In the genomic region with DNA sequence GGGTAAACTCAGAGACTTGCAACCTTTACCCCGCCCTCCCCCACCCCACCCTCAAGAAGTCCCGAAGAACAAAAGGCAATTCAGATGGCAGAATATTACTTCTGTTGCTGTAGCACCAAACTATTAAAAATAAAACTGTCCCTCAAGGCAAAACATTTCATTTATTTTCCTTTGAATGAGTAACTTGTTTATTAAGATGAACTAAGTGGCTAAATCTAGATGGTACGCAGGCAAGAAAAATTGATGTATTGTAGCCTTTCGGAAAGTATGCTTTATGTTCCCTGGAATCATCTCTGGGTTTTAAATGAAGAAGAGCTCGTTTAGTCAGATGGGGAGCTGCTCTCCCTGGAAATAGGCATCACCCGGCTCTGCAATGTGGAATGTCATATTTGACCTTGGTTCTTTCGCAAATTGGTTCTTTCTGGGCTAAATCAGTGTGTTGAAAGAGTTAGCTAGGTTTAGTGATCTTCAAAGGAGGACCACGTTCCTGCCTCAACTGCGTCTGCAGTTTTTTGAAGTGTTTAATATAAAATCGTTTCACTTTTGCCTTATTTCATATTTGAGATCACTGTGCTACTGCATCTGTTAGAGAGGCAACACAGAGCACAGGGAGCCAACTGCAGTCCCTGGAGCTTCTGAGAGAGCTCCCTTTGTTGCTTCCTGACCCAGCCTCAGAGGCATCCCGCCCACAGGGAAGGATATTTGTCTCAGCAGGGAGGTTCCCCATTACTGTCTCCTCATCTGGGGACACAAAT, we compare ENCODE assay signal across 25 cellular contexts.
DNase-seq lines count a peak whose midpoint lies in the region; ATAC-seq, FAIRE-seq and TF ChIP-seq lines count a peak whose summit lies in the region.
"Had no signal": no experiment of that assay in that cellular context is flagged by ENCODE, and none has a peak within 500 bp of the region (broad histone marks: within the 10 kb centered on the region; RNA-seq: fewer than 3 reads in every experiment).

No MANE protein-coding gene starts in this region.

- H3K23me2 ChIP-seq in H1 (ENCODE audit: low read depth, low read length): no peaks in the 10 kb centered on the region

- no peak overlapping the region for H3K14ac ChIP-seq in H1 (ENCODE audit: insufficient read length)

- no peak overlapping the region for H3K27ac ChIP-seq in H1 (ENCODE audit: low read depth, low read length)
- H3K27ac ChIP-seq in OCI-LY7 (ENCODE audit: low read depth, low read length, poor library complexity, severe bottlenecking): no peak overlapping the region
- H3K27ac ChIP-seq: brain microvascular endothelial cell, esophagus muscularis mucosa, heart left ventricle, tibial nerve had no signal

- H3K27me3 Mint-ChIP-seq in mesothelial cell of epicardium (ENCODE audit: low read depth): no peaks in the 10 kb centered on the region
- H3K27me3 Mint-ChIP-seq: activated naive CD8-positive, alpha-beta T cell; CD4-positive, CD25-positive, alpha-beta regulatory T cell had no signal

- H3K4me2 ChIP-seq in H1 (ENCODE audit: insufficient read depth in 1 of 2, low read depth in 2 of 2, low read length in 2 of 2) (no peak overlapping the region), OCI-LY7 (ENCODE audit: low read length) (no peak overlapping the region)

- no peak overlapping the region for H3K4me3 ChIP-seq in H1 (ENCODE audit: extremely low read depth in 1 of 4, insufficient read depth in 2 of 4, low read depth in 3 of 4, low read length in 4 of 4)
- H3K4me3 ChIP-seq in OCI-LY7 (ENCODE audit: low read depth, low read length, poor library complexity, severe bottlenecking): no peak overlapping the region
- H3K4me3 ChIP-seq: esophagus muscularis mucosa, heart left ventricle, tibial nerve had no signal

- peaks cover 19% of the 10 kb centered on the region for H3K4me1 Mint-ChIP-seq in mesothelial cell of epicardium
- H3K4me1 Mint-ChIP-seq: CD4-positive, CD25-positive, alpha-beta regulatory T cell; IgD-negative memory B cell; natural killer cell; stimulated activated naive B cell treated with anti-CD40 and anti-IgM and Interleukin-4, amounts not matched to agents 10 μg/mL and 1 μg/mL and 100 μg/mL, for 72 hours had no signal

- 0 out of 2 replicates have a peak overlapping the region, but pooled peaks have one; percentile 70 for H2BK12ac ChIP-seq in H1 (ENCODE audit: low read depth, low read length)

- peak overlapping the region; percentile 51 for H3K27ac Mint-ChIP-seq in mesothelial cell of epicardium
- H3K27ac Mint-ChIP-seq: activated naive CD8-positive, alpha-beta T cell; activated T-helper 1 cell treated with anti-CD3 and anti-CD28 coated beads, Interleukin-12 subunit alpha, Interleukin-12 subunit beta, Interleukin-2, Interleukin-4 antibody, amounts not matched to agents 30 ng/mL and 10 ng/mL and 1 ng/mL, durations not matched to agents 14 hours and 24 hours and 36 hours; CD4-positive, CD25-positive, alpha-beta regulatory T cell; natural killer cell; stimulated activated naive B cell treated with anti-CD40 and anti-IgM and Interleukin-4, amounts not matched to agents 10 μg/mL and 1 μg/mL and 100 μg/mL, for 72 hours had no signal

- H3K18ac ChIP-seq in H1 (ENCODE audit: extremely low read depth, low read length): no peak overlapping the region

- no peak overlapping the region for H3K4me3 Mint-ChIP-seq in mesothelial cell of epicardium
- H3K4me3 Mint-ChIP-seq: activated naive CD8-positive, alpha-beta T cell; activated T-helper 1 cell treated with anti-CD3 and anti-CD28 coated beads, Interleukin-12 subunit alpha, Interleukin-12 subunit beta, Interleukin-2, Interleukin-4 antibody, amounts not matched to agents 30 ng/mL and 10 ng/mL and 1 ng/mL, durations not matched to agents 14 hours and 24 hours and 36 hours; CD4-positive, CD25-positive, alpha-beta regulatory T cell; IgD-negative memory B cell; natural killer cell; stimulated activated naive B cell treated with anti-CD40 and anti-IgM and Interleukin-4, amounts not matched to agents 10 μg/mL and 1 μg/mL and 100 μg/mL, for 72 hours had no signal

- DNase-seq in Ammon's horn (ENCODE audit: low spot score) (peak; percentile 10), NCI-H2227 treated with DMSO at 0.1 percent for 48 hours (lab: John Stamatoyannopoulos, UW) (peak; percentile 47), H1 (ENCODE audit: low read depth in 1 of 2, low spot score in 2 of 2) (no peak), mesothelial cell of epicardium (ENCODE audit: low spot score in 2 of 2, unreplicated experiment in 2 of 2) (no peak), MV-4-11 (lab: John Stamatoyannopoulos, UW) (no peak), OCI-LY7 (ENCODE audit: low spot score) (no peak)
- DNase-seq: ACHN; brain microvascular endothelial cell; CD4-positive, CD25-positive, alpha-beta regulatory T cell; DMS79 treated with DMSO at 0.1 percent for 48 hours; heart left ventricle; mammary epithelial cell; natural killer cell; NCI-H2029; NCI-H526 treated with DMSO at 0.1 percent for 48 hours; stimulated activated CD4-positive, alpha-beta T cell treated with anti-CD3 and anti-CD28 coated beads, Interleukin-15, amount 100 ng/mL, for 24 hours; stimulated activated naive B cell treated with anti-CD40 and anti-IgM and Interleukin-4, amounts not matched to agents 10 μg/mL and 1 μg/mL and 100 μg/mL, for 72 hours had no signal

- no peak overlapping the region for H4K91ac ChIP-seq in H1 (replicated peaks; ENCODE audit: insufficient read length, low read length)

- TF ChIP-seq CTCF in H1 (IDR thresholded peaks at IDR 0.05; ENCODE audit: control extremely low read depth in 1 of 3, insufficient read depth in 1 of 3, low read depth in 1 of 3, low read length in 3 of 3) (no peak), mesothelial cell of epicardium (IDR thresholded peaks at IDR 0.05; ENCODE audit: unreplicated experiment) (no peak), OCI-LY7 (conservative IDR thresholded peaks at IDR 0.05; ENCODE audit: low read length) (no peak)

- no peak overlapping the region for H2AK5ac ChIP-seq in H1 (ENCODE audit: low read depth, low read length)

- intact Hi-C loops in OCI-LY7 (cut with micrococcal nuclease; ENCODE audit: unreplicated experiment): no loop called here

- no peak for ATAC-seq in HG02840 (IDR thresholded peaks at IDR 0.05; ENCODE audit: low FRiP score, unreplicated experiment)
- no peak for ATAC-seq in HG02642 (IDR thresholded peaks at IDR 0.05; ENCODE audit: poor library complexity, unreplicated experiment)
- ATAC-seq: heart left ventricle; natural killer cell; stimulated activated naive B cell treated with anti-CD40 and anti-IgM and Interleukin-4, amounts not matched to agents 10 μg/mL and 1 μg/mL and 100 μg/mL, for 72 hours had no signal

- H3K23ac ChIP-seq in H1 (ENCODE audit: insufficient read length): no peak overlapping the region

- no peak overlapping the region for H2BK120ac ChIP-seq in H1 (replicated peaks; ENCODE audit: low read depth, low read length)

- H3K79me2 ChIP-seq in H1 (ENCODE audit: control insufficient read depth in 1 of 2, insufficient read depth in 2 of 2, low read length in 2 of 2): no peaks in the 10 kb centered on the region
- no peaks in the 10 kb centered on the region for H3K79me2 ChIP-seq in OCI-LY7 (ENCODE audit: insufficient read depth, low read depth, low read length)

- no TSS peak for BruUV-seq in OCI-LY7 (replicated peaks; lab: Mats Ljungman, UMichigan)

- H2AFZ ChIP-seq in H1 (ENCODE audit: low read length) (peak overlapping the region; percentile 20; the same call in 1 of the 2 replicates), OCI-LY7 (ENCODE audit: low read length) (no peak overlapping the region)

- H2BK20ac ChIP-seq in H1 (ENCODE audit: low read length): no peak overlapping the region

- H4K20me1 ChIP-seq in H1 (replicated peaks in 1 of 2; ENCODE audit: control insufficient read depth in 1 of 2, insufficient read depth in 2 of 2, low read length in 2 of 2) (no peaks in the 10 kb centered on the region), OCI-LY7 (ENCODE audit: insufficient read depth, low read length) (no peaks in the 10 kb centered on the region)

- H4K8ac ChIP-seq in H1 (ENCODE audit: extremely low read depth, insufficient read depth, low read length): no peak overlapping the region

- no peak for TF ChIP-seq EP300 in H1 (IDR thresholded peaks at IDR 0.05; ENCODE audit: borderline replicate concordance in 1 of 2, low read depth in 2 of 2, low read length in 2 of 2)

- POLR2A ChIA-PET in H1 (lab: Charles Lee; ENCODE audit: partially characterized antibody) (interaction anchor here (1.1 kb wide), 1 partner anchor 10 kb away, joined by 3 read pairs; no protein-coding TSS in a partner anchor), OCI-LY7 (lab: Charles Lee) (interaction anchor here (0.7 kb wide), 3 partner anchors 13 to 286 kb away, joined by 3 to 7 read pairs (median 3); no protein-coding TSS in a partner anchor)

- H4K5ac ChIP-seq in H1 (ENCODE audit: insufficient read length, low read depth, low read length): no peak overlapping the region

- FAIRE-seq in H1 (lab: Jason Lieb, UNC): peak; percentile 39
- FAIRE-seq: islet of Langerhans had no signal

- H3K9me2 ChIP-seq in OCI-LY7 (ENCODE audit: insufficient read depth, low read length): no peaks in the 10 kb centered on the region

- H3K4me1 ChIP-seq in H1 (replicated peaks in 1 of 4; ENCODE audit: control insufficient read depth in 3 of 4, insufficient read depth in 4 of 4, low read length in 3 of 4) (peaks cover 0 to 11% (median 6%) of the 10 kb centered on the region in 4 experiments; a peak in 5 of 7 replicates), OCI-LY7 (ENCODE audit: insufficient read depth, low read length, poor library complexity, severe bottlenecking) (no peaks in the 10 kb centered on the region)
- H3K4me1 ChIP-seq: esophagus muscularis mucosa, heart left ventricle, tibial nerve had no signal

- no peak for TF ChIP-seq POLR2A in H1 (IDR thresholded peaks at IDR 0.05; ENCODE audit: control extremely low read depth in 1 of 2, low read depth in 2 of 2, low read length in 2 of 2)

- H3K9ac ChIP-seq in H1 (replicated peaks in 1 of 4; ENCODE audit: extremely low read depth in 1 of 4, low read depth in 3 of 4, low read length in 3 of 4): no peak overlapping the region; a peak in 1 of 7 replicates

- H2BK15ac ChIP-seq in H1 (ENCODE audit: low read length): no peak overlapping the region

- H3K9me3 ChIP-seq in H1 (ENCODE audit: insufficient read depth in 2 of 2, low read depth in 1 of 2, low read length in 1 of 2) (no peaks in the 10 kb centered on the region), OCI-LY7 (ENCODE audit: low read length) (no peaks in the 10 kb centered on the region)
- H3K9me3 ChIP-seq: esophagus muscularis mucosa, heart left ventricle had no signal

- no peak overlapping the region for H2BK5ac ChIP-seq in H1 (ENCODE audit: low read depth, low read length)

- TF ChIP-seq RAD21 in H1 (IDR thresholded peaks at IDR 0.05 in 1 of 2, conservative IDR thresholded peaks at IDR 0.05 in 1 of 2; ENCODE audit: low read depth in 2 of 2, low read length in 2 of 2): no peak

- no peaks in the 10 kb centered on the region for H3K79me1 ChIP-seq in H1 (ENCODE audit: low read depth, low read length)

- H3K27me3 ChIP-seq in H1 (replicated peaks in 1 of 4; ENCODE audit: control insufficient read depth in 3 of 4, extremely low read depth in 1 of 4, insufficient read depth in 3 of 4, low read length in 3 of 4): no peaks in the 10 kb centered on the region
- H3K27me3 ChIP-seq: brain microvascular endothelial cell, esophagus muscularis mucosa, tibial nerve had no signal

- H3K4ac ChIP-seq in H1 (replicated peaks; ENCODE audit: insufficient read length, low read depth, low read length): no peak overlapping the region

- no peak overlapping the region for H3K56ac ChIP-seq in H1 (replicated peaks; ENCODE audit: insufficient read length, low read depth, low read length)

- H3K36me3 Mint-ChIP-seq in mesothelial cell of epicardium: peaks cover 5% of the 10 kb centered on the region
- H3K36me3 Mint-ChIP-seq: activated naive CD8-positive, alpha-beta T cell; CD4-positive, CD25-positive, alpha-beta regulatory T cell; IgD-negative memory B cell; natural killer cell; stimulated activated naive B cell treated with anti-CD40 and anti-IgM and Interleukin-4, amounts not matched to agents 10 μg/mL and 1 μg/mL and 100 μg/mL, for 72 hours had no signal

- 79% methylated on average over 10 of the region's 11 CpGs; no CpG with 5 or more reads in 1 of the 2 experiments for WGBS in H1 (ENCODE audit: extremely low coverage in 1 of 2, insufficient coverage in 1 of 2, insufficient read length in 1 of 2, insufficient replicate concordance in 2 of 2, low coverage in 1 of 2, low lambda C conversion rate in 2 of 2, missing lambda C conversion rate in 1 of 2), 2 experiments

- H3K36me3 ChIP-seq in H1 (ENCODE audit: control insufficient read depth in 2 of 4, insufficient read depth in 4 of 4, low read length in 3 of 4) (no peaks in the 10 kb centered on the region), OCI-LY7 (ENCODE audit: insufficient read depth, low read length) (no peaks in the 10 kb centered on the region)
- H3K36me3 ChIP-seq: brain microvascular endothelial cell, esophagus muscularis mucosa, heart left ventricle, tibial nerve had no signal

- H3K9me3 Mint-ChIP-seq in mesothelial cell of epicardium: no peaks in the 10 kb centered on the region
- H3K9me3 Mint-ChIP-seq: activated T-helper 1 cell treated with anti-CD3 and anti-CD28 coated beads, Interleukin-12 subunit alpha, Interleukin-12 subunit beta, Interleukin-2, Interleukin-4 antibody, amounts not matched to agents 30 ng/mL and 10 ng/mL and 1 ng/mL, durations not matched to agents 14 hours and 24 hours and 36 hours; IgD-negative memory B cell; natural killer cell had no signal

- CTCF ChIA-PET in H1 (lab: Charles Lee; ENCODE audit: partially characterized antibody) (interaction anchor here (0.5 to 1.0 kb wide), 7 partner anchors 9 to 61 kb away, joined by 3 to 5 read pairs (median 3); no protein-coding TSS in a partner anchor), OCI-LY7 (lab: Charles Lee; ENCODE audit: unreplicated experiment) (interaction anchor here (0.5 kb wide), 1 partner anchor 31 kb away, joined by 3 read pairs; no protein-coding TSS in a partner anchor)

Comparison
In these comparisons a context has a peak if more than half of its experiments do, and no peak if none do; other contexts are left out.
1. DNase-seq: peak in Ammon's horn (single experiment) and NCI-H2227 treated with DMSO at 0.1 percent for 48 hours (single experiment); none in H1 (0 of 2), mesothelial cell of epicardium (0 of 2), MV-4-11 (single experiment) and OCI-LY7 (single experiment).